Comparison of ENCODE assay signal across 26 cellular contexts in genomic region chr22:48783821-48784266, GRCh38.
DNase-seq lines count a peak whose midpoint lies in the region; ATAC-seq, FAIRE-seq and TF ChIP-seq lines count a peak whose summit lies in the region.
"Had no signal": no experiment of that assay in that cellular context is flagged by ENCODE, and none has a peak within 500 bp of the region (broad histone marks: within the 10 kb centered on the region; RNA-seq: fewer than 3 reads in every experiment).

No MANE protein-coding gene starts in this region.

- 1% methylated on average over 12 of the region's 15 CpGs for WGBS in HepG2 (ENCODE audit: low lambda C conversion rate)
- WGBS in right lobe of liver (ENCODE audit: insufficient coverage, low coverage, low lambda C conversion rate, missing lambda C conversion rate), result 73% methylated on average over 11 of the region's 15 CpGs
- 89% methylated on average over 15 of the region's 15 CpGs for WGBS in esophagus muscularis mucosa

- no TSS peak for BruUV-seq in HepG2 (replicated peaks; lab: Mats Ljungman, UMichigan)

- H3K4me3 Mint-ChIP-seq in T-helper 2 cell treated with Interferon-gamma antibody and Interleukin-4, amounts not matched to agents 5 μg/mL and 100 μg/mL, for 36 hours, result no peak overlapping the region
- H3K4me3 Mint-ChIP-seq: CD8-positive, alpha-beta T cell had no signal

- peak overlapping the region in 1 of 3 experiments; percentile 38; a peak in 2 of 6 replicates for H3K4me3 ChIP-seq in HepG2 (replicated peaks in 1 of 3; ENCODE audit: insufficient read depth in 1 of 3, low read depth in 2 of 3, low read length in 3 of 3)
- H3K4me3 ChIP-seq in right lobe of liver, result no peak overlapping the region
- no peak overlapping the region for H3K4me3 ChIP-seq in esophagus muscularis mucosa
- no peak overlapping the region for H3K4me3 ChIP-seq in vagina
- H3K4me3 ChIP-seq: HAP-1, MG63 had no signal

- no peaks in the 10 kb centered on the region for H4K20me1 ChIP-seq in HepG2 (ENCODE audit: insufficient read depth, low read length)

- no peaks in the 10 kb centered on the region for H3K36me3 ChIP-seq in HepG2 (replicated peaks in 1 of 2; ENCODE audit: control insufficient read depth in 1 of 2, insufficient read depth in 2 of 2, low read length in 2 of 2)
- no peaks in the 10 kb centered on the region for H3K36me3 ChIP-seq in right lobe of liver
- no peaks in the 10 kb centered on the region for H3K36me3 ChIP-seq in esophagus muscularis mucosa
- H3K36me3 ChIP-seq in vagina, result no peaks in the 10 kb centered on the region
- H3K36me3 ChIP-seq: HAP-1, MG63 had no signal

- H3K9me3 ChIP-seq in HepG2 (ENCODE audit: low read length) (no peaks in the 10 kb centered on the region), right lobe of liver (no peaks in the 10 kb centered on the region), esophagus muscularis mucosa (no peaks in the 10 kb centered on the region), vagina (no peaks in the 10 kb centered on the region)
- H3K9me3 ChIP-seq: HAP-1, MG63 had no signal

- no peaks in the 10 kb centered on the region for H3K79me2 ChIP-seq in HepG2 (ENCODE audit: insufficient read depth, low read length)

- TF ChIP-seq EP300 in HepG2 (IDR thresholded peaks at IDR 0.05; ENCODE audit: low read depth in 2 of 2, low read length in 2 of 2) (peak in 1 of 2 experiments; percentile 39; a peak in 1 of 4 replicates), HepG2 (CRISPR knock-in tag; IDR thresholded peaks at IDR 0.05; ENCODE audit: borderline replicate concordance) (no peak), esophagus muscularis mucosa (IDR thresholded peaks at IDR 0.05) (no peak)

- no peak for TF ChIP-seq POLR2A in HepG2 (IDR thresholded peaks at IDR 0.05; ENCODE audit: insufficient read depth in 1 of 2, low read depth in 2 of 2, low read length in 2 of 2)
- no peak for TF ChIP-seq POLR2A in right lobe of liver (IDR thresholded peaks at IDR 0.05)
- TF ChIP-seq POLR2A in esophagus muscularis mucosa (IDR thresholded peaks at IDR 0.05; ENCODE audit: low read depth), result no peak
- TF ChIP-seq POLR2A in vagina (IDR thresholded peaks at IDR 0.05), result no peak

- H3K27ac ChIP-seq in HepG2 (ENCODE audit: extremely low read length, insufficient read depth, low read length), result peak overlapping the region; percentile 54
- H3K27ac ChIP-seq in right lobe of liver, result no peak overlapping the region
- no peak overlapping the region for H3K27ac ChIP-seq in esophagus muscularis mucosa (replicated peaks in 1 of 4)
- no peak overlapping the region for H3K27ac ChIP-seq in vagina

- POLR2A ChIA-PET in HepG2 (lab: Yijun Ruan, JAX), result interaction anchor here (1.2 kb wide), 1 partner anchor 160 kb away, joined by 5 read pairs; no protein-coding TSS in a partner anchor

- H3K27me3 ChIP-seq in HepG2 (ENCODE audit: control insufficient read depth in 1 of 2, insufficient read depth in 2 of 2, low read length in 2 of 2) (no peaks in the 10 kb centered on the region), right lobe of liver (no peaks in the 10 kb centered on the region), esophagus muscularis mucosa (peaks cover 0 to 54% (median 0%) of the 10 kb centered on the region in 4 donors), vagina (no peaks in the 10 kb centered on the region)
- H3K27me3 ChIP-seq: MG63 had no signal

- peak overlapping the region; percentile 73 for H3K4me2 ChIP-seq in HepG2 (ENCODE audit: low read depth, low read length)

- H3K27ac Mint-ChIP-seq in T-helper 2 cell treated with Interferon-gamma antibody and Interleukin-4, amounts not matched to agents 5 μg/mL and 100 μg/mL, for 36 hours, result no peak overlapping the region
- H3K27ac Mint-ChIP-seq: CD8-positive, alpha-beta T cell had no signal

- H3K36me3 Mint-ChIP-seq in T-helper 2 cell treated with Interferon-gamma antibody and Interleukin-4, amounts not matched to agents 5 μg/mL and 100 μg/mL, for 36 hours (ENCODE audit: low read depth), result no peaks in the 10 kb centered on the region
- H3K36me3 Mint-ChIP-seq: CD8-positive, alpha-beta T cell had no signal

- intact Hi-C loops in HepG2 (cut with micrococcal nuclease; ENCODE audit: unreplicated experiment), result no loop called here
- intact Hi-C loops in right lobe of liver (cut with DNase I), result no loop called here
- intact Hi-C loops in esophagus muscularis mucosa (cut with DNase I), result no loop called here
- intact Hi-C loops in vagina (cut with DNase I), result no loop called here

- DNase-seq in HepG2 (ENCODE audit: low spot score), result peak; percentile 55
- no peak for DNase-seq in right lobe of liver
- DNase-seq in esophagus muscularis mucosa (ENCODE audit: extremely low spot score), result peak; percentile 86
- peak; percentile 79 for DNase-seq in mesenteric fat pad (ENCODE audit: low spot score)
- DNase-seq in vagina (ENCODE audit: extremely low spot score in 2 of 2), result peak; percentile 52 to 72
- no peak for DNase-seq in T-helper 2 cell treated with Interferon-gamma antibody and Interleukin-4, amounts not matched to agents 5 μg/mL and 100 μg/mL, for 36 hours (ENCODE audit: low spot score)
- DNase-seq: C1 segment of cervical spinal cord, Caco-2, DMS79, EL, GF-D8, GOT3, IMR-90, KG1, MG63, NCI-H1105 treated with DMSO at 0.1 percent for 48 hours, NCI-H1930, NCI-H2107, NCI-H524 treated with DMSO at 0.1 percent for 48 hours, NCI-H774, SIG-M5 had no signal

- H3K9ac ChIP-seq in HepG2 (ENCODE audit: insufficient read depth, low read depth, low read length), result no peak overlapping the region

- H3K4me1 Mint-ChIP-seq in T-helper 2 cell treated with Interferon-gamma antibody and Interleukin-4, amounts not matched to agents 5 μg/mL and 100 μg/mL, for 36 hours (ENCODE audit: low read depth), result no peaks in the 10 kb centered on the region

- H3K9me3 Mint-ChIP-seq in T-helper 2 cell treated with Interferon-gamma antibody and Interleukin-4, amounts not matched to agents 5 μg/mL and 100 μg/mL, for 36 hours, result no peaks in the 10 kb centered on the region
- H3K9me3 Mint-ChIP-seq: CD8-positive, alpha-beta T cell had no signal

- CTCF ChIA-PET in HepG2 (lab: Yijun Ruan, JAX; ENCODE audit: low intra/inter-chr PET ratio, low total read pairs), result no interaction called here

- in situ Hi-C loops in HepG2 (cut with HindIII; ENCODE audit: extremely low pct_ligation_motif_present, low pct_unique_long_range_greater_than_20kb), result no loop called here

- FAIRE-seq in HepG2 (lab: Jason Lieb, UNC), result peak; percentile 66
- FAIRE-seq: GM12891, RCC 7860 had no signal

- peak; percentile 82 for ATAC-seq in HepG2
- ATAC-seq in right lobe of liver, result no peak
- no peak for ATAC-seq in HG03135 (IDR thresholded peaks at IDR 0.05; ENCODE audit: unreplicated experiment)
- ATAC-seq: CD8-positive, alpha-beta T cell had no signal

- TF ChIP-seq RAD21 in HepG2 (CRISPR knock-in tag; IDR thresholded peaks at IDR 0.05), result no peak

- H3K4me1 ChIP-seq in HepG2 (ENCODE audit: insufficient read depth, low read length), result peaks cover 38% of the 10 kb centered on the region
- H3K4me1 ChIP-seq in right lobe of liver, result no peaks in the 10 kb centered on the region
- no peaks in the 10 kb centered on the region for H3K4me1 ChIP-seq in esophagus muscularis mucosa
- no peaks in the 10 kb centered on the region for H3K4me1 ChIP-seq in vagina
- H3K4me1 ChIP-seq: Caco-2, HAP-1 had no signal

- no peak overlapping the region for H2AFZ ChIP-seq in HepG2 (ENCODE audit: low read length)

- no peak for TF ChIP-seq CTCF in HepG2 (CRISPR knock-in tag; IDR thresholded peaks at IDR 0.05)
- no peak for TF ChIP-seq CTCF in right lobe of liver (IDR thresholded peaks at IDR 0.05)
- no peak for TF ChIP-seq CTCF in esophagus muscularis mucosa (IDR thresholded peaks at IDR 0.05)
- no peak for TF ChIP-seq CTCF in vagina (IDR thresholded peaks at IDR 0.05)

- H3K27me3 Mint-ChIP-seq in T-helper 2 cell treated with Interferon-gamma antibody and Interleukin-4, amounts not matched to agents 5 μg/mL and 100 μg/mL, for 36 hours (ENCODE audit: low read depth), result no peaks in the 10 kb centered on the region

TF ChIP-seq in HepG2, 621 proteins besides CTCF, POLR2A, EP300 and RAD21 (continues in another document):
- TF ChIP-seq CREB1 (IDR thresholded peaks at IDR 0.05) (no peak), CREB1 (CRISPR knock-in tag; IDR thresholded peaks at IDR 0.05) (no peak), CREM (IDR thresholded peaks at IDR 0.05) (0 out of 2 replicates have a peak, but pooled peaks have one; percentile 14), CREM (CRISPR knock-in tag; IDR thresholded peaks at IDR 0.05) (no peak), SNAPC2 (CRISPR knock-in tag; IDR thresholded peaks at IDR 0.05) (no peak), SOX5 (CRISPR knock-in tag; IDR thresholded peaks at IDR 0.05; ENCODE audit: borderline replicate concordance) (peak; percentile 10; the same call in 1 of the 2 replicates), GLI4 (CRISPR knock-in tag; IDR thresholded peaks at IDR 0.05; ENCODE audit: borderline replicate concordance) (0 out of 2 replicates have a peak, but pooled peaks have one; percentile 43), ZSCAN25 (CRISPR knock-in tag; IDR thresholded peaks at IDR 0.05) (peak; percentile 69; the same call in 1 of the 2 replicates), ZNF7 (CRISPR knock-in tag; IDR thresholded peaks at IDR 0.05) (peak; percentile 30; the same call in 1 of the 2 replicates), IRF2 (CRISPR knock-in tag; IDR thresholded peaks at IDR 0.05) (0 out of 2 replicates have a peak, but pooled peaks have one; percentile 18), ATAD3A (CRISPR knock-in tag; IDR thresholded peaks at IDR 0.05) (no peak), RARA (CRISPR knock-in tag; IDR thresholded peaks at IDR 0.05) (peak; percentile 23; the same call in 1 of the 2 replicates), YY1 (IDR thresholded peaks at IDR 0.05; ENCODE audit: insufficient read depth, insufficient replicate concordance, low read depth, low read length) (peak; percentile 9), FOXP1 (IDR thresholded peaks at IDR 0.05) (no peak), FOXP1 (CRISPR knock-in tag; IDR thresholded peaks at IDR 0.05) (peak; percentile 44; the same call in 1 of the 2 replicates), ZFX (CRISPR knock-in tag; IDR thresholded peaks at IDR 0.05; ENCODE audit: low read depth) (peak; percentile 58), HNF4G (IDR thresholded peaks at IDR 0.05; ENCODE audit: borderline replicate concordance, low read depth, low read length) (peak; percentile 71), HNF4G (CRISPR knock-in tag; IDR thresholded peaks at IDR 0.05; ENCODE audit: borderline replicate concordance, low read depth) (peak; percentile 71; the same call in 1 of the 2 replicates), ZNF605 (CRISPR knock-in tag; IDR thresholded peaks at IDR 0.05) (peak; percentile 52; the same call in 1 of the 2 replicates)

Comparison
In these comparisons a context has a peak if more than half of its experiments do, and no peak if none do; other contexts are left out.
1. DNase-seq: peak in HepG2 (single experiment), esophagus muscularis mucosa (single experiment), mesenteric fat pad (single experiment) and vagina (2 of 2); none in right lobe of liver (0 of 3) and T-helper 2 cell treated with Interferon-gamma antibody and Interleukin-4, amounts not matched to agents 5 μg/mL and 100 μg/mL, for 36 hours (single experiment).